1 cellular context compared by ENCODE assay signal in genomic region chr1:151723726-151724370, GRCh38.
TF ChIP-seq lines count a peak whose summit lies in the region.

No MANE protein-coding gene starts in this region.

TF ChIP-seq in GM23338, 12 proteins besides CTCF, POLR2A, EP300 and RAD21 (continued from another document):
- TF ChIP-seq ZNF462 (CRISPR knock-in tag; IDR thresholded peaks at IDR 0.05) (no peak), ETS1 (IDR thresholded peaks at IDR 0.05) (no peak), POLR2AphosphoS5 (IDR thresholded peaks at IDR 0.05; ENCODE audit: low read depth) (no peak)
TF ChIP-seq in GM23338: peak in this region for 1.
